In the genomic region with DNA sequence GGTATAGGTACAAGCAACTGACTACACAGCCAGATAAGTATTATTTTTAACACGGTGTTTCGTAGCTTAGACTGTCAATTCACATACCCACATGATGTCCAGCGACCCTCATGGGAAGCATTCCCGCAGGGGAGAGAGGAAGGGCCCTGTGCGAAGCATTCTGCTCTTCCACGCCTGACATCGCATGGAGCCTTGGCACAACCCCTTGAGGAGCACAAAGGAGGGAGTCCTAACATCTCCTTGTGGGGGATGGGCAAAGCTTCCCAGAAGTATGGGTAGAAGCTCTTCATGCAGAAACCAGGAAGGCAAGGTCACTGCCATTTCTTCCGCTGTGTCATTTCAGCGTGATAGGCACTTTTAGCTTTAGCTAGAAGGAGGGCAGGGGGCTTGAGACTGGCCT, we compare ENCODE assay signal across 14 cellular contexts. TPM values are rescaled to one million over a fixed set of nuclear protein-coding genes. Genes with fewer than 3 reads are reported as not detected.
DNase-seq lines count a peak whose midpoint lies in the region; TF ChIP-seq lines count a peak whose summit lies in the region.
"Had no signal": no experiment of that assay in that cellular context is flagged by ENCODE, and none has a peak within 500 bp of the region (broad histone marks: within the 10 kb centered on the region; RNA-seq: fewer than 3 reads in every experiment).

No MANE protein-coding gene starts in this region.

- no peak for TF ChIP-seq POLR2A in breast epithelium (IDR thresholded peaks at IDR 0.05)
- no peak for TF ChIP-seq POLR2A in vagina (IDR thresholded peaks at IDR 0.05)

- peaks cover 5% of the 10 kb centered on the region for H3K36me3 Mint-ChIP-seq in MCF 10A (ENCODE audit: insufficient read depth, unreplicated experiment)
- H3K36me3 Mint-ChIP-seq in activated T-helper 1 cell treated with anti-CD3 and anti-CD28 coated beads, Interleukin-12 subunit alpha, Interleukin-12 subunit beta, Interleukin-2, Interleukin-4 antibody, amounts not matched to agents 30 ng/mL and 10 ng/mL and 1 ng/mL, durations not matched to agents 14 hours and 24 hours and 36 hours (ENCODE audit: low read depth), result peaks cover 3% of the 10 kb centered on the region
- H3K36me3 Mint-ChIP-seq: activated CD8-positive, alpha-beta memory T cell treated with anti-CD3 and anti-CD28 coated beads, Interleukin-2, amount 10 ng/mL, durations not matched to agents 7 days and 5 days had no signal

- H3K27ac Mint-ChIP-seq in MCF 10A (ENCODE audit: low read depth, unreplicated experiment), result peak overlapping the region; percentile 21
- peak overlapping the region; percentile 69 for H3K27ac Mint-ChIP-seq in activated T-helper 1 cell treated with anti-CD3 and anti-CD28 coated beads, Interleukin-12 subunit alpha, Interleukin-12 subunit beta, Interleukin-2, Interleukin-4 antibody, amounts not matched to agents 30 ng/mL and 10 ng/mL and 1 ng/mL, durations not matched to agents 14 hours and 24 hours and 36 hours
- H3K27ac Mint-ChIP-seq: activated CD8-positive, alpha-beta memory T cell treated with anti-CD3 and anti-CD28 coated beads, Interleukin-2, amount 10 ng/mL, durations not matched to agents 7 days and 5 days had no signal

- 96% methylated on average over 4 to 7 of the region's 9 CpGs for WGBS in mesodermal cell (ENCODE audit: insufficient coverage in 2 of 2), 2 experiments

- BruUV-seq in MCF 10A (replicated peaks; lab: Mats Ljungman, UMichigan), result TSS peak; percentile 34

- H3K4me3 ChIP-seq in breast epithelium (no peak overlapping the region), mesodermal cell (ENCODE audit: extremely low read depth, insufficient read depth, low read length, poor library complexity, severe bottlenecking) (no peak overlapping the region), vagina (no peak overlapping the region), BE2C (ENCODE audit: low read depth, low read length) (no peak overlapping the region)
- H3K4me3 ChIP-seq: heart right ventricle, SK-N-MC had no signal

- no peaks in the 10 kb centered on the region for H3K27me3 Mint-ChIP-seq in MCF 10A (ENCODE audit: insufficient read depth, unreplicated experiment)
- H3K27me3 Mint-ChIP-seq in activated T-helper 1 cell treated with anti-CD3 and anti-CD28 coated beads, Interleukin-12 subunit alpha, Interleukin-12 subunit beta, Interleukin-2, Interleukin-4 antibody, amounts not matched to agents 30 ng/mL and 10 ng/mL and 1 ng/mL, durations not matched to agents 14 hours and 24 hours and 36 hours (ENCODE audit: insufficient read depth), result peaks cover 1% of the 10 kb centered on the region
- H3K27me3 Mint-ChIP-seq: activated CD8-positive, alpha-beta memory T cell treated with anti-CD3 and anti-CD28 coated beads, Interleukin-2, amount 10 ng/mL, durations not matched to agents 7 days and 5 days had no signal

- H3K9me3 ChIP-seq in breast epithelium (no peaks in the 10 kb centered on the region), mesodermal cell (ENCODE audit: control insufficient read depth, low read length) (no peaks in the 10 kb centered on the region), vagina (no peaks in the 10 kb centered on the region), BE2C (no peaks in the 10 kb centered on the region)
- H3K9me3 ChIP-seq: heart right ventricle had no signal

- no peaks in the 10 kb centered on the region for H3K9me3 Mint-ChIP-seq in MCF 10A (ENCODE audit: unreplicated experiment)
- no peaks in the 10 kb centered on the region for H3K9me3 Mint-ChIP-seq in activated T-helper 1 cell treated with anti-CD3 and anti-CD28 coated beads, Interleukin-12 subunit alpha, Interleukin-12 subunit beta, Interleukin-2, Interleukin-4 antibody, amounts not matched to agents 30 ng/mL and 10 ng/mL and 1 ng/mL, durations not matched to agents 14 hours and 24 hours and 36 hours

- no peak for TF ChIP-seq CTCF in MCF 10A (IDR thresholded peaks at IDR 0.05; ENCODE audit: unreplicated experiment)
- no peak for TF ChIP-seq CTCF in breast epithelium (IDR thresholded peaks at IDR 0.05)
- no peak for TF ChIP-seq CTCF in vagina (IDR thresholded peaks at IDR 0.05)
- TF ChIP-seq CTCF in BE2C (IDR thresholded peaks at IDR 0.05; ENCODE audit: low read depth, low read length), result no peak

- CTCF ChIA-PET in MCF 10A (lab: Yijun Ruan, JAX), result interaction anchor here (0.5 to 2.8 kb wide), 8 partner anchors 9 to 592 kb away, joined by 3 to 22 read pairs (median 4); a partner anchor contains a TSS

- H3K4me1 ChIP-seq in breast epithelium (no peaks in the 10 kb centered on the region), mesodermal cell (ENCODE audit: control insufficient read depth, insufficient read depth, low read length, poor library complexity, severe bottlenecking) (peaks cover 34% of the 10 kb centered on the region), vagina (peaks cover 17% of the 10 kb centered on the region), BE2C (no peaks in the 10 kb centered on the region)

- no peak overlapping the region for H3K27ac ChIP-seq in breast epithelium
- H3K27ac ChIP-seq in mesodermal cell (ENCODE audit: low read depth, low read length, severe bottlenecking), result peak overlapping the region; percentile 88
- peak overlapping the region; percentile 44 for H3K27ac ChIP-seq in vagina
- H3K27ac ChIP-seq: heart right ventricle, SK-N-MC had no signal

- POLR2A ChIA-PET in MCF 10A (lab: Yijun Ruan, JAX), result interaction anchor here (0.8 to 2.7 kb wide), 10 partner anchors 8 to 618 kb away, joined by 3 to 26 read pairs (median 3); a partner anchor contains a TSS

- intact Hi-C loops in MCF 10A (cut with micrococcal nuclease), result loop anchor here (1.0 kb wide), 1 partner anchor 28 kb away; no protein-coding TSS in a partner anchor
- intact Hi-C loops in breast epithelium (cut with DNase I; ENCODE audit: low total_unique reads), result no loop called here
- intact Hi-C loops in activated T-helper 1 cell treated with anti-CD3 and anti-CD28 coated beads, Interleukin-12 subunit alpha, Interleukin-12 subunit beta, Interleukin-2, Interleukin-4 antibody, amounts not matched to agents 30 ng/mL and 10 ng/mL and 1 ng/mL, durations not matched to agents 14 hours and 24 hours and 36 hours (cut with micrococcal nuclease), result loop anchor here (5.0 to 10.0 kb wide), 3 partner anchors 197 to 619 kb away; a partner anchor contains a TSS
- intact Hi-C loops in vagina (cut with DNase I), result no loop called here

- DNase-seq in MCF 10A (ENCODE audit: unreplicated experiment) (no peak), breast epithelium (ENCODE audit: low spot score in 2 of 2) (no peak), vagina (ENCODE audit: extremely low spot score in 2 of 2) (no peak), NCI-H1105 treated with DMSO at 0.1 percent for 48 hours (lab: John Stamatoyannopoulos, UW) (no peak), BE2C (no peak), HuH-7.5 (ENCODE audit: low spot score) (no peak)
- no peak for DNase-seq in activated T-helper 1 cell treated with anti-CD3 and anti-CD28 coated beads, Interleukin-12 subunit alpha, Interleukin-12 subunit beta, Interleukin-2, Interleukin-4 antibody, amounts not matched to agents 30 ng/mL and 10 ng/mL and 1 ng/mL, durations not matched to agents 14 hours and 24 hours and 36 hours (ENCODE audit: low spot score)
- DNase-seq: activated CD8-positive, alpha-beta memory T cell treated with anti-CD3 and anti-CD28 coated beads, Interleukin-2, amount 10 ng/mL, durations not matched to agents 7 days and 5 days; DMS153; heart right ventricle; left cardiac atrium; NK-92 treated with Interleukin-12 subunit alpha and Interleukin-12 subunit beta, amount 100 ng/mL, for 24 hours had no signal

- peaks cover 21% of the 10 kb centered on the region for H3K4me1 Mint-ChIP-seq in MCF 10A (ENCODE audit: insufficient read depth, unreplicated experiment)
- H3K4me1 Mint-ChIP-seq in activated T-helper 1 cell treated with anti-CD3 and anti-CD28 coated beads, Interleukin-12 subunit alpha, Interleukin-12 subunit beta, Interleukin-2, Interleukin-4 antibody, amounts not matched to agents 30 ng/mL and 10 ng/mL and 1 ng/mL, durations not matched to agents 14 hours and 24 hours and 36 hours (ENCODE audit: low read depth), result peaks cover 64% of the 10 kb centered on the region

- no peak overlapping the region for H3K4me3 Mint-ChIP-seq in MCF 10A (ENCODE audit: unreplicated experiment)
- H3K4me3 Mint-ChIP-seq in activated T-helper 1 cell treated with anti-CD3 and anti-CD28 coated beads, Interleukin-12 subunit alpha, Interleukin-12 subunit beta, Interleukin-2, Interleukin-4 antibody, amounts not matched to agents 30 ng/mL and 10 ng/mL and 1 ng/mL, durations not matched to agents 14 hours and 24 hours and 36 hours, result no peak overlapping the region
- H3K4me3 Mint-ChIP-seq: activated CD8-positive, alpha-beta memory T cell treated with anti-CD3 and anti-CD28 coated beads, Interleukin-2, amount 10 ng/mL, durations not matched to agents 7 days and 5 days had no signal

- H3K36me3 ChIP-seq in breast epithelium, result no peaks in the 10 kb centered on the region
- no peaks in the 10 kb centered on the region for H3K36me3 ChIP-seq in mesodermal cell (ENCODE audit: control insufficient read depth, insufficient read depth, low read length)
- no peaks in the 10 kb centered on the region for H3K36me3 ChIP-seq in vagina
- H3K36me3 ChIP-seq in BE2C, result no peaks in the 10 kb centered on the region
- H3K36me3 ChIP-seq: heart right ventricle had no signal

- H3K27me3 ChIP-seq in breast epithelium (no peaks in the 10 kb centered on the region), vagina (no peaks in the 10 kb centered on the region), BE2C (no peaks in the 10 kb centered on the region)
- H3K27me3 ChIP-seq: heart right ventricle had no signal

RNA-seq across cellular contexts. Expression of a gene that starts 28.7 kb away (rescaled TPM):
- 59.0 and 70.2 TPM in 2 replicates for total RNA-seq in MCF 10A (2022)
- total RNA-seq in breast epithelium, result 10 to 100 TPM; 70.4 to 88.7 (median 76.7) TPM
- total RNA-seq in activated T-helper 1 cell treated with anti-CD3 and anti-CD28 coated beads, Interleukin-12 subunit alpha, Interleukin-12 subunit beta, Interleukin-2, Interleukin-4 antibody, amounts not matched to agents 30 ng/mL and 10 ng/mL and 1 ng/mL, durations not matched to agents 14 hours and 24 hours and 36 hours, result 46.9 and 58.9 TPM in 2 replicates
- polyA plus RNA-seq in mesodermal cell (2013, experiment 1 of 2), result 41.5 TPM
- polyA plus RNA-seq in mesodermal cell (2013, experiment 2 of 2), result 46.2 TPM
- total RNA-seq in vagina, result 39.5 TPM
- polyA plus RNA-seq in BE2C (2012; ENCODE audit: insufficient read depth, insufficient read length, low read depth), result 19.5 TPM

Comparison
In these comparisons a context has a peak if more than half of its experiments do, and no peak if none do; other contexts are left out.
1. intact Hi-C loops: an anchor here in MCF 10A (1.0 kb wide) and activated T-helper 1 cell treated with anti-CD3 and anti-CD28 coated beads, Interleukin-12 subunit alpha, Interleukin-12 subunit beta, Interleukin-2, Interleukin-4 antibody, amounts not matched to agents 30 ng/mL and 10 ng/mL and 1 ng/mL, durations not matched to agents 14 hours and 24 hours and 36 hours (5.0 to 10.0 kb wide); none called in breast epithelium and vagina.
2. H3K27ac ChIP-seq: peak in mesodermal cell (single experiment) and vagina (single experiment); none in breast epithelium (0 of 2).